Comparison of ENCODE assay signal across 18 cellular contexts in genomic region chr19:15367439-15367838, GRCh38. TPM values are rescaled to one million over a fixed set of nuclear protein-coding genes. Genes with fewer than 3 reads are reported as not detected.
A peak's percentile ranks its signal among the peaks of the same experiment; 100 is the strongest.
DNase-seq lines count a peak whose midpoint lies in the region; ATAC-seq, FAIRE-seq and TF ChIP-seq lines count a peak whose summit lies in the region.
"Had no signal": no experiment of that assay in that cellular context is flagged by ENCODE, and none has a peak within 500 bp of the region (broad histone marks: within the 10 kb centered on the region; RNA-seq: fewer than 3 reads in every experiment).

No MANE protein-coding gene starts in this region.

- no peak overlapping the region for H3K14ac ChIP-seq in mesenchymal stem cell (ENCODE audit: low read length in 2 of 2)

- H3K79me1 ChIP-seq in mesenchymal stem cell (replicated peaks; ENCODE audit: low read length, poor library complexity, severe bottlenecking), result peaks cover 42% of the 10 kb centered on the region

- no peaks in the 10 kb centered on the region for H3K27me3 ChIP-seq in heart right ventricle
- no peaks in the 10 kb centered on the region for H3K27me3 ChIP-seq in mesenchymal stem cell (ENCODE audit: control insufficient read depth in 1 of 2, insufficient read depth in 1 of 2, low read length in 2 of 2)
- H3K27me3 ChIP-seq in vagina, result no peaks in the 10 kb centered on the region

- no peak for TF ChIP-seq CTCF in heart right ventricle (IDR thresholded peaks at IDR 0.05)
- no peak for TF ChIP-seq CTCF in vagina (IDR thresholded peaks at IDR 0.05)

- H2AK5ac ChIP-seq in mesenchymal stem cell (ENCODE audit: low read length, severe bottlenecking), result no peak overlapping the region

- no peak overlapping the region for H3K18ac ChIP-seq in mesenchymal stem cell (ENCODE audit: low read depth in 1 of 2, low read length in 2 of 2)

- H2BK120ac ChIP-seq in mesenchymal stem cell (ENCODE audit: low read depth, low read length), result no peak overlapping the region

- peak; percentile 36 for FAIRE-seq in GM12892 (lab: Jason Lieb, UNC)
- FAIRE-seq: GM12891 had no signal

- DNase-seq in GM12892 (ENCODE audit: insufficient read length) (no peak), SK-MEL-5 (ENCODE audit: low read depth, low spot score) (peak; percentile 40), heart right ventricle (peak in 1 of 2 donors; percentile 41), mesenchymal stem cell (peak; percentile 46), vagina (ENCODE audit: extremely low spot score in 2 of 2) (no peak), nucleus accumbens (lab: John Stamatoyannopoulos, UW) (no peak), GM03348 (ENCODE audit: low spot score) (no peak)
- DNase-seq: AML-193, DMS 273 treated with DMSO at 0.1 percent for 48 hours, GOT3, KBM-7, NCI-H1092, NCI-H345, NCI-H526 treated with DMSO at 0.1 percent for 48 hours, PC-3, SK-N-SH had no signal

- no peak overlapping the region for H2BK5ac ChIP-seq in mesenchymal stem cell (ENCODE audit: low read depth, low read length, poor library complexity, severe bottlenecking)

- H3K23ac ChIP-seq in mesenchymal stem cell (ENCODE audit: low read length in 2 of 2), result no peak overlapping the region

- no peak overlapping the region for H4K8ac ChIP-seq in mesenchymal stem cell (ENCODE audit: low read length)

- no peak for TF ChIP-seq POLR2A in GM12892 (IDR thresholded peaks at IDR 0.05; ENCODE audit: low read depth, low read length)
- no peak for TF ChIP-seq POLR2A in vagina (IDR thresholded peaks at IDR 0.05)

- H3K4me2 ChIP-seq in mesenchymal stem cell (ENCODE audit: low read length, poor library complexity, severe bottlenecking), result no peak overlapping the region
- H3K4me2 ChIP-seq: SK-N-SH had no signal

- intact Hi-C loops in heart right ventricle (cut with DNase I) (loop anchor here in 2 of 10 donors (5.0 kb wide), 2 partner anchors 35 to 110 kb away; partner anchors contain the start of gene BRD4 (in 1 of the 2)), vagina (cut with DNase I) (no loop called here)

- H2BK15ac ChIP-seq in mesenchymal stem cell (ENCODE audit: low read depth, poor library complexity, severe bottlenecking), result no peak overlapping the region

- no peak overlapping the region for H2BK12ac ChIP-seq in mesenchymal stem cell (ENCODE audit: low read length in 2 of 2)

- in situ Hi-C loops in SK-MEL-5 (cut with HindIII; ENCODE audit: low pct_unique_long_range_greater_than_20kb, low sequenced_read_pairs), result no loop called here

- WGBS in heart right ventricle, 2 donors, result 65 to 69% methylated on average over 3 of the region's 3 CpGs
- 100% methylated on average over 3 of the region's 3 CpGs for WGBS in mesenchymal stem cell

- no peak overlapping the region for H3K4me3 ChIP-seq in heart right ventricle
- no peak overlapping the region for H3K4me3 ChIP-seq in mesenchymal stem cell (ENCODE audit: insufficient read depth in 1 of 2, low read depth in 1 of 2, low read length in 2 of 2)
- no peak overlapping the region for H3K4me3 ChIP-seq in vagina

- H3K4me1 ChIP-seq in heart right ventricle (peaks cover 0 to 43% (median 18%) of the 10 kb centered on the region in 9 donors), mesenchymal stem cell (ENCODE audit: control insufficient read depth, insufficient read depth, low read depth, low read length) (no peaks in the 10 kb centered on the region), vagina (no peaks in the 10 kb centered on the region)

- ATAC-seq in heart right ventricle (peak; percentile 22 to 83 (median 74)), GM19328 (IDR thresholded peaks at IDR 0.05; ENCODE audit: unreplicated experiment) (no peak)
- ATAC-seq: PC-3 had no signal

- no peak overlapping the region for H3K4ac ChIP-seq in mesenchymal stem cell (ENCODE audit: low read depth in 1 of 2, low read length in 2 of 2)

- no peak overlapping the region for H2AFZ ChIP-seq in mesenchymal stem cell (ENCODE audit: low read depth, low read length)

- peak overlapping the region in 9 of 10 donors; percentile 34 to 81 (median 63) for H3K27ac ChIP-seq in heart right ventricle
- no peak overlapping the region for H3K27ac ChIP-seq in mesenchymal stem cell (ENCODE audit: low read length, poor library complexity, severe bottlenecking)
- H3K27ac ChIP-seq in vagina, result no peak overlapping the region

- H3K9ac ChIP-seq in mesenchymal stem cell (ENCODE audit: low read length), result no peak overlapping the region
- H3K9ac ChIP-seq: SK-N-SH had no signal

- H3K9me3 ChIP-seq in heart right ventricle, result no peaks in the 10 kb centered on the region
- H3K9me3 ChIP-seq in mesenchymal stem cell (ENCODE audit: control insufficient read depth, low read length), result no peaks in the 10 kb centered on the region
- H3K9me3 ChIP-seq in vagina, result no peaks in the 10 kb centered on the region
- H3K9me3 ChIP-seq: SK-N-SH had no signal

- no peak overlapping the region for H4K91ac ChIP-seq in mesenchymal stem cell (ENCODE audit: low read length)

- peaks cover 11 to 85% (median 60%) of the 10 kb centered on the region in 9 donors for H3K36me3 ChIP-seq in heart right ventricle
- H3K36me3 ChIP-seq in mesenchymal stem cell (ENCODE audit: control insufficient read depth in 1 of 2, insufficient read depth in 2 of 2, low read depth in 1 of 2, low read length in 2 of 2), result peaks cover 68 to 77% of the 10 kb centered on the region in 2 experiments
- H3K36me3 ChIP-seq in vagina, result peaks cover 0 to 81% of the 10 kb centered on the region in 2 donors

RNA-seq across cellular contexts. Expression of gene AKAP8, which starts 12.1 kb away (rescaled TPM):
- 12.6 TPM for polyA plus RNA-seq in GM12892 (2012; ENCODE audit: missing spikeins)
- 11.5 and 11.9 TPM in 2 replicates for total RNA-seq in SK-MEL-5 (2014; rRNA removed; shearing (Covaris generic))
- polyA plus RNA-seq in SK-MEL-5 (2015; cell fraction: cytosol; rRNA removed), result 11.7 and 20.3 TPM in 2 replicates
- polyA plus RNA-seq in SK-MEL-5 (2015; cell fraction: nucleus; rRNA removed), result 32.0 and 44.1 TPM in 2 replicates
- total RNA-seq in heart right ventricle (10 to 100 TPM; 15.7 to 32.2 (median 18.6) TPM), vagina (27.7 TPM)
- polyA plus RNA-seq in heart right ventricle, result 10 to 100 TPM; 12.8 to 21.8 TPM
- polyA plus RNA-seq in mesenchymal stem cell (2013, experiment 1 of 2), result 15.4 TPM
- 14.1 TPM for polyA plus RNA-seq in mesenchymal stem cell (2013, experiment 2 of 2)

RNA-seq across cellular contexts. Expression of gene BRD4, which starts 35.1 kb away (rescaled TPM):
- 20.4 TPM for polyA plus RNA-seq in GM12892 (2012; ENCODE audit: missing spikeins)
- 16.2 and 22.6 TPM in 2 replicates for total RNA-seq in SK-MEL-5 (2014; rRNA removed; shearing (Covaris generic))
- polyA plus RNA-seq in SK-MEL-5 (2015; cell fraction: cytosol; rRNA removed), result 34.0 and 53.8 TPM in 2 replicates
- polyA plus RNA-seq in SK-MEL-5 (2015; cell fraction: nucleus; rRNA removed), result 30.9 TPM in 2 replicates
- total RNA-seq in heart right ventricle, result 10 to 100 TPM; 51.6 to 85.1 (median 54.7) TPM
- polyA plus RNA-seq in heart right ventricle, result 10 to 100 TPM; 31.2 to 34.8 TPM
- polyA plus RNA-seq in mesenchymal stem cell (2013, experiment 1 of 2), result 59.9 TPM
- polyA plus RNA-seq in mesenchymal stem cell (2013, experiment 2 of 2), result 57.1 TPM
- 53.0 TPM for total RNA-seq in vagina

RNA-seq across cellular contexts. Expression of gene AKAP8L, which starts 51.3 kb away (rescaled TPM):
- polyA plus RNA-seq in GM12892 (2012; ENCODE audit: missing spikeins), result 33.2 TPM
- total RNA-seq in SK-MEL-5 (2014; rRNA removed; shearing (Covaris generic)), result 41.1 and 41.9 TPM in 2 replicates
- polyA plus RNA-seq in SK-MEL-5 (2015; cell fraction: cytosol; rRNA removed), result 28.5 and 33.8 TPM in 2 replicates
- polyA plus RNA-seq in SK-MEL-5 (2015; cell fraction: nucleus; rRNA removed), result 295 and 414 TPM in 2 replicates
- total RNA-seq in heart right ventricle (100 to 1,000 TPM in 1 of 10 donors, 10 to 100 TPM in 9; 45.2 to 101 (median 63.1) TPM), vagina (127 TPM)
- polyA plus RNA-seq in heart right ventricle, result 100 to 1,000 TPM in 1 of 2 donors, 10 to 100 TPM in 1; 53.6 to 140 TPM
- 54.6 TPM for polyA plus RNA-seq in mesenchymal stem cell (2013, experiment 1 of 2)
- polyA plus RNA-seq in mesenchymal stem cell (2013, experiment 2 of 2), result 48.4 TPM

Comparison
In these comparisons a context has a peak if more than half of its experiments do, and no peak if none do; other contexts are left out.
1. DNase-seq: peak in SK-MEL-5 (single experiment) and mesenchymal stem cell (single experiment); none in GM12892 (single experiment), vagina (0 of 2), nucleus accumbens (0 of 56) and GM03348 (single experiment).
2. H3K27ac ChIP-seq: peak in heart right ventricle (9 of 10); none in mesenchymal stem cell (single experiment) and vagina (single experiment).